Comparison of ENCODE assay signal across 7 cellular contexts in genomic region chr1:169106921-169107672, GRCh38. TPM values are rescaled to one million over a fixed set of nuclear protein-coding genes. Genes with fewer than 3 reads are reported as not detected.
DNase-seq lines count a peak whose midpoint lies in the region; ATAC-seq, FAIRE-seq and TF ChIP-seq lines count a peak whose summit lies in the region.

No MANE protein-coding gene starts in this region.

- peak overlapping the region; percentile 94 for H2AFZ ChIP-seq in osteoblast (ENCODE audit: low read length)

- ATAC-seq in WTC11: no peak

- H3K4me2 ChIP-seq in osteoblast (ENCODE audit: insufficient read depth, low read length): peak overlapping the region; percentile 100

- H3K79me2 ChIP-seq in osteoblast (ENCODE audit: insufficient read depth, low read length): peaks cover 39% of the 10 kb centered on the region

- FAIRE-seq in HTR-8/SVneo (lab: Jason Lieb, UNC): no peak

- peak overlapping the region; percentile 82 for H3K27ac Mint-ChIP-seq in WTC11

- H3K9me3 Mint-ChIP-seq in WTC11: no peaks in the 10 kb centered on the region

- H4K20me1 ChIP-seq in osteoblast (ENCODE audit: insufficient read depth, low read length): no peaks in the 10 kb centered on the region

- H3K27me3 Mint-ChIP-seq in WTC11 (ENCODE audit: low read depth): no peaks in the 10 kb centered on the region; the same call in none of the 2 replicates

- peaks cover 6% of the 10 kb centered on the region for H3K36me3 Mint-ChIP-seq in WTC11

- DNase-seq in GM12864 (ENCODE audit: low read depth): no peak
- DNase-seq in HT-29 (ENCODE audit: low spot score): peak; percentile 56
- peak; percentile 36 for DNase-seq in WTC11 (ENCODE audit: low spot score)
- peak; percentile 41 for DNase-seq in fibroblast of the aortic adventitia (ENCODE audit: low read depth)
- peak; percentile 82 for DNase-seq in osteoblast (ENCODE audit: insufficient read length, low spot score, missing footprints)
- DNase-seq in MV-4-11 (lab: John Stamatoyannopoulos, UW): no peak
- no peak for DNase-seq in HTR-8/SVneo (ENCODE audit: insufficient read length, low spot score)

- peak overlapping the region; percentile 63 for H3K4me3 ChIP-seq in GM12864 (ENCODE audit: low read depth, low read length)
- peak overlapping the region; percentile 86 for H3K4me3 ChIP-seq in fibroblast of the aortic adventitia (ENCODE audit: low read depth, low read length)
- H3K4me3 ChIP-seq in osteoblast (ENCODE audit: insufficient read depth, low read length): peak overlapping the region; percentile 85

- H3K4me1 ChIP-seq in osteoblast (ENCODE audit: insufficient read depth, low read length): peaks cover 50% of the 10 kb centered on the region

- peak overlapping the region; percentile 93 for H3K27ac ChIP-seq in osteoblast (ENCODE audit: low read depth, low read length)

- no peaks in the 10 kb centered on the region for H3K9me3 ChIP-seq in osteoblast (ENCODE audit: low read depth, low read length)

- H3K4me1 Mint-ChIP-seq in WTC11: peaks cover 46% of the 10 kb centered on the region

- POLR2A ChIA-PET in WTC11 (lab: Charles Lee): interaction anchor here (0.6 to 1.6 kb wide), 4 partner anchors 329 to 504 kb away, joined by 3 read pairs; no protein-coding TSS in a partner anchor

- TF ChIP-seq CTCF in GM12864 (IDR thresholded peaks at IDR 0.05; ENCODE audit: low read depth, low read length, missing control alignments) (no peak), WTC11 (IDR thresholded peaks at IDR 0.05) (no peak), fibroblast of the aortic adventitia (IDR thresholded peaks at IDR 0.05; ENCODE audit: insufficient read depth, low read length) (no peak), osteoblast (IDR thresholded peaks at IDR 0.05; ENCODE audit: extremely low read depth, low read depth, low read length) (no peak)

- peak overlapping the region; percentile 89 for H3K4me3 Mint-ChIP-seq in WTC11

- H3K27me3 ChIP-seq in osteoblast (ENCODE audit: insufficient read depth, low read length): peaks cover 27% of the 10 kb centered on the region

- H3K36me3 ChIP-seq in osteoblast (ENCODE audit: insufficient read depth, low read length): peaks cover 7% of the 10 kb centered on the region

- CTCF ChIA-PET in WTC11 (lab: Charles Lee): interaction anchor here (1.5 to 2.1 kb wide), 3 partner anchors 241 to 504 kb away, joined by 4 to 10 read pairs (median 5); no protein-coding TSS in a partner anchor

TF ChIP-seq in WTC11, 78 proteins besides CTCF, POLR2A, EP300 and RAD21:
- TF ChIP-seq, protein P1, sequence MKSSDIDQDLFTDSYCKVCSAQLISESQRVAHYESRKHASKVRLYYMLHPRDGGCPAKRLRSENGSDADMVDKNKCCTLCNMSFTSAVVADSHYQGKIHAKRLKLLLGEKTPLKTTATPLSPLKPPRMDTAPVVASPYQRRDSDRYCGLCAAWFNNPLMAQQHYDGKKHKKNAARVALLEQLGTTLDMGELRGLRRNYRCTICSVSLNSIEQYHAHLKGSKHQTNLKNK (CRISPR knock-in tag; IDR thresholded peaks at IDR 0.05): no peak
- TF ChIP-seq, protein P2, sequence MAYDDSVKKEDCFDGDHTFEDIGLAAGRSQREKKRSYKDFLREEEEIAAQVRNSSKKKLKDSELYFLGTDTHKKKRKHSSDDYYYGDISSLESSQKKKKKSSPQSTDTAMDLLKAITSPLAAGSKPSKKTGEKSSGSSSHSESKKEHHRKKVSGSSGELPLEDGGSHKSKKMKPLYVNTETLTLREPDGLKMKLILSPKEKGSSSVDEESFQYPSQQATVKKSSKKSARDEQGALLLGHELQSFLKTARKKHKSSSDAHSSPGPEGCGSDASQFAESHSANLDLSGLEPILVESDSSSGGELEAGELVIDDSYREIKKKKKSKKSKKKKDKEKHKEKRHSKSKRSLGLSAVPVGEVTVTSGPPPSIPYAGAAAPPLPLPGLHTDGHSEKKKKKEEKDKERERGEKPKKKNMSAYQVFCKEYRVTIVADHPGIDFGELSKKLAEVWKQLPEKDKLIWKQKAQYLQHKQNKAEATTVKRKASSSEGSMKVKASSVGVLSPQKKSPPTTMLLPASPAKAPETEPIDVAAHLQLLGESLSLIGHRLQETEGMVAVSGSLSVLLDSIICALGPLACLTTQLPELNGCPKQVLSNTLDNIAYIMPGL (CRISPR knock-in tag; IDR thresholded peaks at IDR 0.05): peak; percentile 69
- TF ChIP-seq ARID4B (CRISPR knock-in tag; IDR thresholded peaks at IDR 0.05; ENCODE audit: borderline replicate concordance) (0 out of 2 replicates have a peak, but pooled peaks have one; percentile 2), PREB (CRISPR knock-in tag; IDR thresholded peaks at IDR 0.05; ENCODE audit: borderline replicate concordance) (no peak), ELF4 (CRISPR knock-in tag; IDR thresholded peaks at IDR 0.05; ENCODE audit: low read depth) (0 out of 2 replicates have a peak, but pooled peaks have one; percentile 54), FOXP1 (CRISPR knock-in tag; IDR thresholded peaks at IDR 0.05; ENCODE audit: borderline replicate concordance) (peak; percentile 29; the same call in 1 of the 2 replicates), JAZF1 (CRISPR knock-in tag; IDR thresholded peaks at IDR 0.05) (no peak), MXD4 (CRISPR knock-in tag; IDR thresholded peaks at IDR 0.05; ENCODE audit: borderline replicate concordance) (no peak), KAT7 (CRISPR knock-in tag; IDR thresholded peaks at IDR 0.05; ENCODE audit: borderline replicate concordance) (peak; percentile 81; the same call in 1 of the 2 replicates)
- TF ChIP-seq, protein P3, sequence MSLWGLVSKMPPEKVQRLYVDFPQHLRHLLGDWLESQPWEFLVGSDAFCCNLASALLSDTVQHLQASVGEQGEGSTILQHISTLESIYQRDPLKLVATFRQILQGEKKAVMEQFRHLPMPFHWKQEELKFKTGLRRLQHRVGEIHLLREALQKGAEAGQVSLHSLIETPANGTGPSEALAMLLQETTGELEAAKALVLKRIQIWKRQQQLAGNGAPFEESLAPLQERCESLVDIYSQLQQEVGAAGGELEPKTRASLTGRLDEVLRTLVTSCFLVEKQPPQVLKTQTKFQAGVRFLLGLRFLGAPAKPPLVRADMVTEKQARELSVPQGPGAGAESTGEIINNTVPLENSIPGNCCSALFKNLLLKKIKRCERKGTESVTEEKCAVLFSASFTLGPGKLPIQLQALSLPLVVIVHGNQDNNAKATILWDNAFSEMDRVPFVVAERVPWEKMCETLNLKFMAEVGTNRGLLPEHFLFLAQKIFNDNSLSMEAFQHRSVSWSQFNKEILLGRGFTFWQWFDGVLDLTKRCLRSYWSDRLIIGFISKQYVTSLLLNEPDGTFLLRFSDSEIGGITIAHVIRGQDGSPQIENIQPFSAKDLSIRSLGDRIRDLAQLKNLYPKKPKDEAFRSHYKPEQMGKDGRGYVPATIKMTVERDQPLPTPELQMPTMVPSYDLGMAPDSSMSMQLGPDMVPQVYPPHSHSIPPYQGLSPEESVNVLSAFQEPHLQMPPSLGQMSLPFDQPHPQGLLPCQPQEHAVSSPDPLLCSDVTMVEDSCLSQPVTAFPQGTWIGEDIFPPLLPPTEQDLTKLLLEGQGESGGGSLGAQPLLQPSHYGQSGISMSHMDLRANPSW (CRISPR knock-in tag; conservative IDR thresholded peaks at IDR 0.05; ENCODE audit: low read depth): no peak

RNA-seq across cellular contexts. Expression of gene ATP1B1, which starts 0.6 kb away (rescaled TPM):
- total RNA-seq in HT-29 (2014; rRNA removed; shearing (Covaris generic)): 83.5 and 86.4 TPM in 2 replicates
- 40.7 to 41.9 TPM (median 41.8 TPM) in 3 replicates for total RNA-seq in WTC11 (2021)
- total RNA-seq in fibroblast of the aortic adventitia (ENCODE audit: low replicate concordance): 13.7 and 39.7 TPM in 2 replicates
- 8.3 and 12.7 TPM in 2 replicates for total RNA-seq in osteoblast

Comparison
In these comparisons a context has a peak if more than half of its experiments do, and no peak if none do; other contexts are left out.
1. DNase-seq: peak in HT-29 (single experiment), WTC11 (single experiment), fibroblast of the aortic adventitia (single experiment) and osteoblast (single experiment); none in GM12864 (single experiment), MV-4-11 (single experiment) and HTR-8/SVneo (single experiment).
2. Peak in every context shown above with its lines, with median percentiles within 50 percentile points of each other: H3K4me3 ChIP-seq.